ENCODE assay signal across 2 cellular contexts in genomic region chr22:19717181-19717580, GRCh38.
TF ChIP-seq lines count a peak whose summit lies in the region.

No MANE protein-coding gene starts in this region.

TF ChIP-seq in K562, 482 proteins besides CTCF, POLR2A, EP300 and RAD21:
- TF ChIP-seq ARNT (IDR thresholded peaks at IDR 0.05), result no peak
- TF ChIP-seq EGR1 (conservative IDR thresholded peaks at IDR 0.05), result 0 out of 2 replicates have a peak, but pooled peaks have one; percentile 4

TF ChIP-seq in neural cell, 6 proteins besides CTCF, POLR2A, EP300 and RAD21:
- TF ChIP-seq SMC3 (conservative IDR thresholded peaks at IDR 0.05; ENCODE audit: poor library complexity) (no peak), EZH2 (IDR thresholded peaks at IDR 0.05; ENCODE audit: borderline replicate concordance, insufficient read depth, low read length, poor library complexity, severe bottlenecking) (no peak), MXI1 (conservative IDR thresholded peaks at IDR 0.05; ENCODE audit: poor library complexity, severe bottlenecking) (no peak), REST (IDR thresholded peaks at IDR 0.05; ENCODE audit: borderline replicate concordance) (no peak), POLR2AphosphoS5 (IDR thresholded peaks at IDR 0.05) (no peak), TAF1 (IDR thresholded peaks at IDR 0.05; ENCODE audit: low read depth) (no peak)
TF ChIP-seq in neural cell: peak in this region for 0.
